7 cellular contexts compared by ENCODE assay signal in genomic region chr12:122905258-122905657, GRCh38. TPM values are rescaled to one million over a fixed set of nuclear protein-coding genes. Genes with fewer than 3 reads are reported as not detected.
A peak's percentile ranks its signal among the peaks of the same experiment; 100 is the strongest.
DNase-seq lines count a peak whose midpoint lies in the region; ATAC-seq, FAIRE-seq and TF ChIP-seq lines count a peak whose summit lies in the region.
"Not testable (repeated sequence)": the region's sequence is repeated elsewhere in the genome, so short reads cannot be mapped to it uniquely, and the experiment has no call there.

No MANE protein-coding gene starts in this region.

- POLR2A ChIA-PET in K562 (lab: Yijun Ruan, JAX) = interaction anchor here (0.6 kb wide), 1 partner anchor 59 kb away, joined by 3 read pairs; no protein-coding TSS in a partner anchor

- TF ChIP-seq RAD21 in K562 (CRISPR knock-in tag; conservative IDR thresholded peaks at IDR 0.05 in 1 of 2, IDR thresholded peaks at IDR 0.05 in 1 of 2) = not testable (repeated sequence)

- peak overlapping the region; percentile 85 to 94 (median 91) for H3K27ac Mint-ChIP-seq in CD14-positive monocyte
- H3K27ac Mint-ChIP-seq in activated CD4-positive, alpha-beta T cell treated with anti-CD3 and anti-CD28 coated beads, Interleukin-2, amount 10 ng/mL, durations not matched to agents 24 days and 14 days = peak overlapping the region; percentile 17

- H3K36me3 ChIP-seq in K562 (ENCODE audit: control insufficient read depth, insufficient read depth, low read length); neutrophil; spleen: not testable (repeated sequence)

- H3K4me3 ChIP-seq in HL-60 (replicated peaks; ENCODE audit: insufficient read depth, low read length); K562; neutrophil (ENCODE audit: low read depth in 1 of 2, low read length in 1 of 2); spleen: not testable (repeated sequence)

- not testable (repeated sequence) for H3K9me3 ChIP-seq in K562 (replicated peaks; ENCODE audit: control insufficient read depth, insufficient read depth, low read depth, low read length); neutrophil; spleen

- H3K27me3 ChIP-seq in HL-60 (ENCODE audit: insufficient read depth, poor library complexity, severe bottlenecking); K562 (ENCODE audit: control insufficient read depth in 2 of 2, insufficient read depth in 2 of 2, low read length in 2 of 2); neutrophil; spleen (replicated peaks in 1 of 7): not testable (repeated sequence)

- not testable (repeated sequence) for H4K20me1 ChIP-seq in K562 (replicated peaks; ENCODE audit: control insufficient read depth, insufficient read depth, low read length)

- not testable (repeated sequence) for H3K9ac ChIP-seq in K562 (ENCODE audit: insufficient read depth in 1 of 2, low read depth in 2 of 2, low read length in 2 of 2)

- H3K36me3 Mint-ChIP-seq in CD14-positive monocyte; activated CD4-positive, alpha-beta T cell treated with anti-CD3 and anti-CD28 coated beads, Interleukin-2, amount 10 ng/mL, durations not matched to agents 24 days and 14 days (ENCODE audit: low read depth): not testable (repeated sequence)

- intact Hi-C loops in CD14-positive monocyte (cut with micrococcal nuclease); activated CD4-positive, alpha-beta T cell treated with anti-CD3 and anti-CD28 coated beads, Interleukin-2, amount 10 ng/mL, durations not matched to agents 24 days and 14 days (cut with micrococcal nuclease); K562 (cut with micrococcal nuclease); spleen (cut with DNase I; ENCODE audit: low total_unique reads): not testable (repeated sequence)

- not testable (repeated sequence) for TF ChIP-seq POLR2A in K562 (conservative IDR thresholded peaks at IDR 0.05); spleen (IDR thresholded peaks at IDR 0.05)

- TF ChIP-seq EP300 in K562 (IDR thresholded peaks at IDR 0.05; ENCODE audit: low read length) = not testable (repeated sequence)

- peaks cover 32% of the 10 kb centered on the region for H3K4me1 Mint-ChIP-seq in CD14-positive monocyte
- peaks cover 22% of the 10 kb centered on the region for H3K4me1 Mint-ChIP-seq in activated CD4-positive, alpha-beta T cell treated with anti-CD3 and anti-CD28 coated beads, Interleukin-2, amount 10 ng/mL, durations not matched to agents 24 days and 14 days

- in situ Hi-C loops in K562 (cut with MboI) = not testable (repeated sequence)

- H3K79me2 ChIP-seq in K562 (ENCODE audit: control insufficient read depth, insufficient read depth, low read length) = not testable (repeated sequence)

- H3K9me1 ChIP-seq in K562 (ENCODE audit: control insufficient read depth, insufficient read depth, low read length) = not testable (repeated sequence)

- not testable (repeated sequence) for ATAC-seq in K562

- not testable (repeated sequence) for TF ChIP-seq CTCF in CD14-positive monocyte (IDR thresholded peaks at IDR 0.05); HL-60 (IDR thresholded peaks at IDR 0.05; ENCODE audit: insufficient read depth, low read length); K562 (IDR thresholded peaks at IDR 0.05 in 2 of 3, conservative IDR thresholded peaks at IDR 0.05 in 1 of 3; ENCODE audit: insufficient read depth in 2 of 3, low read depth in 1 of 3, low read length in 3 of 3); neutrophil (IDR thresholded peaks at IDR 0.05); spleen (IDR thresholded peaks at IDR 0.05 in 8 of 11, conservative IDR thresholded peaks at IDR 0.05 in 3 of 11)

- H3K27me3 Mint-ChIP-seq in CD14-positive monocyte (ENCODE audit: low read depth in 3 of 3) = not testable (repeated sequence)
- peaks cover 20% of the 10 kb centered on the region for H3K27me3 Mint-ChIP-seq in activated CD4-positive, alpha-beta T cell treated with anti-CD3 and anti-CD28 coated beads, Interleukin-2, amount 10 ng/mL, durations not matched to agents 24 days and 14 days

- BruUV-seq in K562 (replicated peaks; lab: Mats Ljungman, UMichigan) = not testable (repeated sequence)

- H3K4me3 Mint-ChIP-seq in CD14-positive monocyte; activated CD4-positive, alpha-beta T cell treated with anti-CD3 and anti-CD28 coated beads, Interleukin-2, amount 10 ng/mL, durations not matched to agents 24 days and 14 days: not testable (repeated sequence)

- FAIRE-seq in K562 (lab: Jason Lieb, UNC) = not testable (repeated sequence)

- not testable (repeated sequence) for H2AFZ ChIP-seq in K562 (ENCODE audit: low read depth, low read length)

- H3K9me3 Mint-ChIP-seq in CD14-positive monocyte; activated CD4-positive, alpha-beta T cell treated with anti-CD3 and anti-CD28 coated beads, Interleukin-2, amount 10 ng/mL, durations not matched to agents 24 days and 14 days: not testable (repeated sequence)

- H3K27ac ChIP-seq in HL-60 (replicated peaks) = peak overlapping the region; percentile 33; the same call in 1 of the 2 replicates
- not testable (repeated sequence) for H3K27ac ChIP-seq in K562 (ENCODE audit: extremely low read depth, low read depth, low read length)
- peak overlapping the region; percentile 92 for H3K27ac ChIP-seq in neutrophil
- H3K27ac ChIP-seq in spleen = peak overlapping the region in 5 of 8 donors; percentile 56 to 84 (median 75)

- CTCF ChIA-PET in K562 (lab: Yijun Ruan, JAX; ENCODE audit: low intra/inter-chr PET ratio) = not testable (repeated sequence)

- DNase-seq in CD14-positive monocyte (ENCODE audit: low spot score); HL-60 (ENCODE audit: low read depth in 1 of 2, low spot score in 1 of 2); activated CD4-positive, alpha-beta T cell treated with anti-CD3 and anti-CD28 coated beads, Interleukin-2, amount 10 ng/mL, durations not matched to agents 24 days and 14 days; K562 (ENCODE audit: extremely low read depth in 1 of 4, low spot score in 3 of 4); spleen: not testable (repeated sequence)
- DNase-seq in mesenteric fat pad (ENCODE audit: low spot score) = peak; percentile 24

- WGBS in K562 (ENCODE audit: insufficient coverage, low coverage, missing lambda C conversion rate) = 27% methylated on average over 4 of the region's 5 CpGs
- WGBS in spleen, 5 donors = 93 to 97% (median 94%) methylated on average over 5 of the region's 5 CpGs

- not testable (repeated sequence) for H3K4me2 ChIP-seq in K562 (ENCODE audit: insufficient read depth, low read length)

- H3K4me1 ChIP-seq in K562 (replicated peaks in 1 of 2; ENCODE audit: control insufficient read depth in 2 of 2, insufficient read depth in 2 of 2, low read length in 2 of 2) = not testable (repeated sequence)
- H3K4me1 ChIP-seq in neutrophil (ENCODE audit: control insufficient read depth in 1 of 2, insufficient read depth in 1 of 2, low read depth in 1 of 2, low read length in 1 of 2) (peaks cover 32 to 33% of the 10 kb centered on the region in 2 experiments), spleen (peaks cover 7 to 55% (median 31%) of the 10 kb centered on the region in 6 donors)

TF ChIP-seq in K562, 482 proteins besides CTCF, POLR2A, EP300 and RAD21:
- TF ChIP-seq BCOR (IDR thresholded peaks at IDR 0.05) (peak; percentile 67; the same call in 1 of the 2 replicates), SMARCA5 (IDR thresholded peaks at IDR 0.05) (0 out of 2 replicates have a peak, but pooled peaks have one; percentile 33), ZNF146 (CRISPR knock-in tag; IDR thresholded peaks at IDR 0.05; ENCODE audit: unreplicated experiment) (peak; percentile 95), KDM1A (IDR thresholded peaks at IDR 0.05) (peak in 1 of 2 experiments; percentile 48; a peak in 1 of 4 replicates)
TF ChIP-seq in K562: peak in this region for 4; not testable (repeated sequence) for 478.

RNA-seq across cellular contexts. Expression of gene VPS37B, which starts 9.3 kb away (rescaled TPM):
- polyA plus RNA-seq in CD14-positive monocyte (10 to 100 TPM; 12.3 to 16.4 TPM), K562 (2011; rRNA removed) (13.8 TPM in 2 replicates), K562 (2014; fragmentation: Illumina TruSeq; extraction: Trizol) (17.9 and 24.0 TPM in 2 replicates), K562 (2014; fragmentation: Nextera tagmentation; extraction: Ambion mirVana) (under 1 TPM; 0.28 to 0.34 TPM), K562 (2014; rRNA removed) (24.7 and 33.3 TPM in 2 replicates), spleen (10 to 100 TPM; 24.8 to 42.7 (median 29.6) TPM)
- 9.2 and 9.5 TPM in 2 replicates for total RNA-seq in activated CD4-positive, alpha-beta T cell treated with anti-CD3 and anti-CD28 coated beads, Interleukin-2, amount 10 ng/mL, durations not matched to agents 24 days and 14 days
- 49.3 and 58.0 TPM in 2 replicates for total RNA-seq in K562 (2011; cell fraction: chromatin; rRNA removed; ENCODE audit: low replicate concordance)
- 33.2 and 33.4 TPM in 2 replicates for total RNA-seq in K562 (2011; cell fraction: nucleolus; rRNA removed)
- 41.1 and 66.6 TPM in 2 replicates for total RNA-seq in K562 (2011; cell fraction: nucleoplasm; rRNA removed)
- total RNA-seq in K562 (2014; rRNA removed) (27.9 and 34.1 TPM in 2 replicates), K562 (2014; rRNA removed; fragmentation: Illumina TruSeq; extraction: Trizol) (9.5 and 12.3 TPM in 2 replicates), K562 (2015; rRNA removed; fragmentation: Illumina TruSeq; extraction: Trizol) (18.1 and 18.5 TPM in 2 replicates), K562 (2021) (35.8 and 37.4 TPM in 2 replicates), mesenteric fat pad (27.5 TPM), spleen (10 to 100 TPM; 43.4 to 67.5 (median 54.2) TPM)
- 19.4 and 30.1 TPM in 2 replicates for polyA plus RNA-seq in K562 (2011; cell fraction: cytosol; rRNA removed)
- 22.7 and 30.0 TPM in 2 replicates for polyA plus RNA-seq in K562 (2011; cell fraction: nucleus; rRNA removed)
- 18.5 and 22.9 TPM in 2 replicates for polyA plus RNA-seq in K562 (2012)
- 12.2 and 15.1 TPM in 2 replicates for polyA minus RNA-seq in K562 (2011; rRNA and poly(A)+ RNA removed)
- polyA minus RNA-seq in K562 (2011; cell fraction: cytosol; rRNA and poly(A)+ RNA removed) = 13.9 and 17.0 TPM in 2 replicates
- polyA minus RNA-seq in K562 (2011; cell fraction: nucleus; rRNA and poly(A)+ RNA removed) = 11.8 and 13.6 TPM in 2 replicates
